1 cellular context compared by ENCODE assay signal in the genomic region with DNA sequence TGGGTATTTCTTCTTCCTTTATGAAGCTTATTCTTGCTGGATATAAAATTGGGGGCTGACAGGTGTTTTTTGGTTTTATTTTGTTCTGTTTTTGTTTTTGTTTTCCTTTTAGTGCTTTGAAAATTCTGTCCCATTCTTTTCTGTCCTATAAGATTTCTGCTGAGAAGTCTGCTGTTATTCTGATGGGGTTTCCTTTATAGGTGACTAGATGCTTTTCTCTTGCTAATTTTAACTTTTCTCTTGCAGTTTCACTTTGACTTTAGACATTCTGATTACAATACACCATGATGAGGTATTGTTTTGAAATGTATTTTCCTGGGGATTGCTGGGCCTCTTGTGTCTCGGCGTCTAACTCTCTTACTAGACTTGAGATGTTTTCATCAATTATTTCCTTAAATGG.
TF ChIP-seq lines count a peak whose summit lies in the region.

No MANE protein-coding gene starts in this region.

TF ChIP-seq in H1, 55 proteins besides CTCF, POLR2A, EP300 and RAD21:
- TF ChIP-seq, protein P1, sequence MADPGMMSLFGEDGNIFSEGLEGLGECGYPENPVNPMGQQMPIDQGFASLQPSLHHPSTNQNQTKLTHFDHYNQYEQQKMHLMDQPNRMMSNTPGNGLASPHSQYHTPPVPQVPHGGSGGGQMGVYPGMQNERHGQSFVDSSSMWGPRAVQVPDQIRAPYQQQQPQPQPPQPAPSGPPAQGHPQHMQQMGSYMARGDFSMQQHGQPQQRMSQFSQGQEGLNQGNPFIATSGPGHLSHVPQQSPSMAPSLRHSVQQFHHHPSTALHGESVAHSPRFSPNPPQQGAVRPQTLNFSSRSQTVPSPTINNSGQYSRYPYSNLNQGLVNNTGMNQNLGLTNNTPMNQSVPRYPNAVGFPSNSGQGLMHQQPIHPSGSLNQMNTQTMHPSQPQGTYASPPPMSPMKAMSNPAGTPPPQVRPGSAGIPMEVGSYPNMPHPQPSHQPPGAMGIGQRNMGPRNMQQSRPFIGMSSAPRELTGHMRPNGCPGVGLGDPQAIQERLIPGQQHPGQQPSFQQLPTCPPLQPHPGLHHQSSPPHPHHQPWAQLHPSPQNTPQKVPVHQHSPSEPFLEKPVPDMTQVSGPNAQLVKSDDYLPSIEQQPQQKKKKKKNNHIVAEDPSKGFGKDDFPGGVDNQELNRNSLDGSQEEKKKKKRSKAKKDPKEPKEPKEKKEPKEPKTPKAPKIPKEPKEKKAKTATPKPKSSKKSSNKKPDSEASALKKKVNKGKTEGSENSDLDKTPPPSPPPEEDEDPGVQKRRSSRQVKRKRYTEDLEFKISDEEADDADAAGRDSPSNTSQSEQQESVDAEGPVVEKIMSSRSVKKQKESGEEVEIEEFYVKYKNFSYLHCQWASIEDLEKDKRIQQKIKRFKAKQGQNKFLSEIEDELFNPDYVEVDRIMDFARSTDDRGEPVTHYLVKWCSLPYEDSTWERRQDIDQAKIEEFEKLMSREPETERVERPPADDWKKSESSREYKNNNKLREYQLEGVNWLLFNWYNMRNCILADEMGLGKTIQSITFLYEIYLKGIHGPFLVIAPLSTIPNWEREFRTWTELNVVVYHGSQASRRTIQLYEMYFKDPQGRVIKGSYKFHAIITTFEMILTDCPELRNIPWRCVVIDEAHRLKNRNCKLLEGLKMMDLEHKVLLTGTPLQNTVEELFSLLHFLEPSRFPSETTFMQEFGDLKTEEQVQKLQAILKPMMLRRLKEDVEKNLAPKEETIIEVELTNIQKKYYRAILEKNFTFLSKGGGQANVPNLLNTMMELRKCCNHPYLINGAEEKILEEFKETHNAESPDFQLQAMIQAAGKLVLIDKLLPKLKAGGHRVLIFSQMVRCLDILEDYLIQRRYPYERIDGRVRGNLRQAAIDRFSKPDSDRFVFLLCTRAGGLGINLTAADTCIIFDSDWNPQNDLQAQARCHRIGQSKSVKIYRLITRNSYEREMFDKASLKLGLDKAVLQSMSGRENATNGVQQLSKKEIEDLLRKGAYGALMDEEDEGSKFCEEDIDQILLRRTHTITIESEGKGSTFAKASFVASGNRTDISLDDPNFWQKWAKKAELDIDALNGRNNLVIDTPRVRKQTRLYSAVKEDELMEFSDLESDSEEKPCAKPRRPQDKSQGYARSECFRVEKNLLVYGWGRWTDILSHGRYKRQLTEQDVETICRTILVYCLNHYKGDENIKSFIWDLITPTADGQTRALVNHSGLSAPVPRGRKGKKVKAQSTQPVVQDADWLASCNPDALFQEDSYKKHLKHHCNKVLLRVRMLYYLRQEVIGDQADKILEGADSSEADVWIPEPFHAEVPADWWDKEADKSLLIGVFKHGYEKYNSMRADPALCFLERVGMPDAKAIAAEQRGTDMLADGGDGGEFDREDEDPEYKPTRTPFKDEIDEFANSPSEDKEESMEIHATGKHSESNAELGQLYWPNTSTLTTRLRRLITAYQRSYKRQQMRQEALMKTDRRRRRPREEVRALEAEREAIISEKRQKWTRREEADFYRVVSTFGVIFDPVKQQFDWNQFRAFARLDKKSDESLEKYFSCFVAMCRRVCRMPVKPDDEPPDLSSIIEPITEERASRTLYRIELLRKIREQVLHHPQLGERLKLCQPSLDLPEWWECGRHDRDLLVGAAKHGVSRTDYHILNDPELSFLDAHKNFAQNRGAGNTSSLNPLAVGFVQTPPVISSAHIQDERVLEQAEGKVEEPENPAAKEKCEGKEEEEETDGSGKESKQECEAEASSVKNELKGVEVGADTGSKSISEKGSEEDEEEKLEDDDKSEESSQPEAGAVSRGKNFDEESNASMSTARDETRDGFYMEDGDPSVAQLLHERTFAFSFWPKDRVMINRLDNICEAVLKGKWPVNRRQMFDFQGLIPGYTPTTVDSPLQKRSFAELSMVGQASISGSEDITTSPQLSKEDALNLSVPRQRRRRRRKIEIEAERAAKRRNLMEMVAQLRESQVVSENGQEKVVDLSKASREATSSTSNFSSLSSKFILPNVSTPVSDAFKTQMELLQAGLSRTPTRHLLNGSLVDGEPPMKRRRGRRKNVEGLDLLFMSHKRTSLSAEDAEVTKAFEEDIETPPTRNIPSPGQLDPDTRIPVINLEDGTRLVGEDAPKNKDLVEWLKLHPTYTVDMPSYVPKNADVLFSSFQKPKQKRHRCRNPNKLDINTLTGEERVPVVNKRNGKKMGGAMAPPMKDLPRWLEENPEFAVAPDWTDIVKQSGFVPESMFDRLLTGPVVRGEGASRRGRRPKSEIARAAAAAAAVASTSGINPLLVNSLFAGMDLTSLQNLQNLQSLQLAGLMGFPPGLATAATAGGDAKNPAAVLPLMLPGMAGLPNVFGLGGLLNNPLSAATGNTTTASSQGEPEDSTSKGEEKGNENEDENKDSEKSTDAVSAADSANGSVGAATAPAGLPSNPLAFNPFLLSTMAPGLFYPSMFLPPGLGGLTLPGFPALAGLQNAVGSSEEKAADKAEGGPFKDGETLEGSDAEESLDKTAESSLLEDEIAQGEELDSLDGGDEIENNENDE (IDR thresholded peaks at IDR 0.05; ENCODE audit: insufficient replicate concordance, low read length), result no peak
- TF ChIP-seq SP4 (IDR thresholded peaks at IDR 0.05; ENCODE audit: low read length) (no peak), SP1 (IDR thresholded peaks at IDR 0.05; ENCODE audit: low read depth, low read length) (no peak), CTBP2 (IDR thresholded peaks at IDR 0.05; ENCODE audit: borderline replicate concordance, insufficient read depth, insufficient read length, low read length) (no peak), CHD2 (IDR thresholded peaks at IDR 0.05; ENCODE audit: low read length) (no peak), CEBPB (IDR thresholded peaks at IDR 0.05; ENCODE audit: low read depth, low read length) (no peak), BCL11A (IDR thresholded peaks at IDR 0.05; ENCODE audit: low read depth in 2 of 2, low read length in 2 of 2) (no peak), CBX5 (IDR thresholded peaks at IDR 0.05; ENCODE audit: low read depth, low read length) (no peak), RXRA (IDR thresholded peaks at IDR 0.05; ENCODE audit: insufficient read depth, low read depth, low read length) (no peak), JUN (IDR thresholded peaks at IDR 0.05; ENCODE audit: low read depth, low read length) (no peak), TAF7 (optimal IDR thresholded peaks at IDR 0.05; ENCODE audit: borderline replicate concordance, low read depth, low read length) (no peak), TBP (IDR thresholded peaks at IDR 0.05; ENCODE audit: low read depth, low read length) (no peak), GTF2F1 (IDR thresholded peaks at IDR 0.05; ENCODE audit: borderline replicate concordance, low read depth, low read length) (no peak), CHD1 (IDR thresholded peaks at IDR 0.05; ENCODE audit: low read depth, low read length) (no peak), ZNF274 (IDR thresholded peaks at IDR 0.05; ENCODE audit: borderline replicate concordance, extremely low read depth, low read length) (no peak)
- TF ChIP-seq, protein P2, sequence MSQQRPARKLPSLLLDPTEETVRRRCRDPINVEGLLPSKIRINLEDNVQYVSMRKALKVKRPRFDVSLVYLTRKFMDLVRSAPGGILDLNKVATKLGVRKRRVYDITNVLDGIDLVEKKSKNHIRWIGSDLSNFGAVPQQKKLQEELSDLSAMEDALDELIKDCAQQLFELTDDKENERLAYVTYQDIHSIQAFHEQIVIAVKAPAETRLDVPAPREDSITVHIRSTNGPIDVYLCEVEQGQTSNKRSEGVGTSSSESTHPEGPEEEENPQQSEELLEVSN (IDR thresholded peaks at IDR 0.05), result no peak
